10 cellular contexts compared by ENCODE assay signal in genomic region chr6:35014786-35015185, GRCh38.
DNase-seq lines count a peak whose midpoint lies in the region; ATAC-seq, FAIRE-seq and TF ChIP-seq lines count a peak whose summit lies in the region.
"Had no signal": no experiment of that assay in that cellular context is flagged by ENCODE, and none has a peak within 500 bp of the region (broad histone marks: within the 10 kb centered on the region; RNA-seq: fewer than 3 reads in every experiment).

No MANE protein-coding gene starts in this region.

- H2BK5ac ChIP-seq in mesendoderm (ENCODE audit: low read length) = no peak overlapping the region

- BruUV-seq in A673 (replicated peaks; lab: Mats Ljungman, UMichigan) = no TSS peak

- intact Hi-C loops in A673 (cut with micrococcal nuclease; ENCODE audit: unreplicated experiment) = no loop called here

- no peaks in the 10 kb centered on the region for H3K79me1 ChIP-seq in mesendoderm (ENCODE audit: low read length)

- H3K27ac Mint-ChIP-seq in astrocyte (ENCODE audit: unreplicated experiment) = peak overlapping the region; percentile 21

- H3K27ac ChIP-seq in A673 (ENCODE audit: low read depth, low read length, poor library complexity, severe bottlenecking) (peak overlapping the region; percentile 88), astrocyte (ENCODE audit: low read depth, low read length) (no peak overlapping the region), mesendoderm (ENCODE audit: low read depth, low read length) (no peak overlapping the region)

- H4K20me1 ChIP-seq in astrocyte (ENCODE audit: insufficient read depth, low read length) = no peaks in the 10 kb centered on the region

- no peak overlapping the region for H3K4me2 ChIP-seq in astrocyte (ENCODE audit: low read length)
- no peak overlapping the region for H3K4me2 ChIP-seq in mesendoderm (ENCODE audit: low read length)

- H3K4me1 ChIP-seq in A673 (ENCODE audit: insufficient read depth, low read length, poor library complexity, severe bottlenecking) (peaks cover 67% of the 10 kb centered on the region), astrocyte (ENCODE audit: insufficient read depth, low read length) (peaks cover 17% of the 10 kb centered on the region), mesendoderm (ENCODE audit: control insufficient read depth, low read depth, low read length) (peaks cover 3% of the 10 kb centered on the region)

- no peak overlapping the region for H3K4me3 Mint-ChIP-seq in astrocyte (ENCODE audit: unreplicated experiment)

- H4K8ac ChIP-seq in mesendoderm (ENCODE audit: low read depth, low read length) = no peak overlapping the region

- H3K9me3 ChIP-seq in A673 (ENCODE audit: low read depth, low read length, poor library complexity, severe bottlenecking) = no peaks in the 10 kb centered on the region
- no peaks in the 10 kb centered on the region for H3K9me3 ChIP-seq in astrocyte (ENCODE audit: insufficient read depth, low read depth, low read length)

- H3K36me3 ChIP-seq in A673 (ENCODE audit: insufficient read depth, low read length, poor library complexity, severe bottlenecking) (peaks cover 8% of the 10 kb centered on the region), astrocyte (ENCODE audit: insufficient read depth, low read length) (no peaks in the 10 kb centered on the region), mesendoderm (ENCODE audit: control insufficient read depth, insufficient read depth, low read length) (no peaks in the 10 kb centered on the region)

- peaks cover 7% of the 10 kb centered on the region for H3K36me3 Mint-ChIP-seq in astrocyte (ENCODE audit: low read depth, unreplicated experiment)

- H3K9ac ChIP-seq in astrocyte (ENCODE audit: low read length) (no peak overlapping the region), mesendoderm (ENCODE audit: low read length) (no peak overlapping the region)

- H3K27me3 ChIP-seq in A673 (replicated peaks; ENCODE audit: insufficient read depth, low read depth, low read length, poor library complexity) = no peaks in the 10 kb centered on the region
- H3K27me3 ChIP-seq in astrocyte (ENCODE audit: insufficient read depth, low read length) = no peaks in the 10 kb centered on the region
- H3K27me3 ChIP-seq in mesendoderm (ENCODE audit: insufficient read depth, low read length, poor library complexity) = no peaks in the 10 kb centered on the region

- H3K27me3 Mint-ChIP-seq in astrocyte (ENCODE audit: low read depth, unreplicated experiment) = no peaks in the 10 kb centered on the region

- no peak overlapping the region for H2AFZ ChIP-seq in astrocyte (ENCODE audit: low read depth, low read length)

- H3K4me3 ChIP-seq in A673 (ENCODE audit: low read depth, low read length, poor library complexity, severe bottlenecking) (no peak overlapping the region), astrocyte (ENCODE audit: insufficient read depth, low read depth, low read length) (no peak overlapping the region), mesendoderm (ENCODE audit: low read length) (no peak overlapping the region)

- no CpG with 5 or more reads among the region's 3 CpGs for WGBS in mesendoderm (ENCODE audit: extremely low coverage, insufficient coverage, low lambda C conversion rate)

- FAIRE-seq in astrocyte (lab: Jason Lieb, UNC) = no peak

- H3K23ac ChIP-seq in mesendoderm (ENCODE audit: low read length) = no peak overlapping the region

- TF ChIP-seq CTCF in A673 (conservative IDR thresholded peaks at IDR 0.05; ENCODE audit: low read depth, low read length) (no peak), astrocyte (IDR thresholded peaks at IDR 0.05; ENCODE audit: insufficient read depth, low read depth, low read length) (no peak)

- peak; percentile 37 for DNase-seq in A673 (ENCODE audit: low spot score)
- DNase-seq in HS-5 (ENCODE audit: low read depth) = peak; percentile 64
- DNase-seq in astrocyte (ENCODE audit: low read depth) = no peak
- DNase-seq in mesendoderm = peak; percentile 78
- no peak for DNase-seq in NCI-H1417 (lab: John Stamatoyannopoulos, UW)
- no peak for DNase-seq in NCI-H2171 (lab: John Stamatoyannopoulos, UW)
- no peak for DNase-seq in stimulated activated naive CD4-positive, alpha-beta T cell treated with Interleukin-2 at 50 U/mL for 16 hours (lab: John Stamatoyannopoulos, UW)
- DNase-seq: activated CD4-positive, alpha-beta T cell treated with anti-CD3 and anti-CD28 coated beads, Interleukin-2, amount 50 U/mL, for 1 hour; amniotic stem cell had no signal

- H3K18ac ChIP-seq in mesendoderm (ENCODE audit: low read length) = no peak overlapping the region

- H3K4me1 Mint-ChIP-seq in astrocyte (ENCODE audit: low read depth, unreplicated experiment) = peaks cover 32% of the 10 kb centered on the region

- POLR2A ChIA-PET in A673 (lab: Charles Lee; ENCODE audit: low non-redundant PET) = interaction anchor here (0.5 to 0.6 kb wide), 2 partner anchors 35 to 65 kb away, joined by 3 to 4 read pairs; no protein-coding TSS in a partner anchor

- no peak overlapping the region for H2BK15ac ChIP-seq in mesendoderm (replicated peaks; ENCODE audit: low read depth)

- peaks cover 2% of the 10 kb centered on the region for H3K9me3 Mint-ChIP-seq in astrocyte (ENCODE audit: unreplicated experiment)

- H2AK5ac ChIP-seq in mesendoderm (ENCODE audit: low read length) = no peak overlapping the region

- ATAC-seq in HG02623 (IDR thresholded peaks at IDR 0.05; ENCODE audit: unreplicated experiment) = no peak

- H3K79me2 ChIP-seq in astrocyte (ENCODE audit: insufficient read depth, low read length) = no peaks in the 10 kb centered on the region
- no peaks in the 10 kb centered on the region for H3K79me2 ChIP-seq in mesendoderm (ENCODE audit: control insufficient read depth, insufficient read depth, low read length)

- CTCF ChIA-PET in A673 (lab: Charles Lee) = no interaction called here

- no peak overlapping the region for H3K4ac ChIP-seq in mesendoderm (ENCODE audit: low read depth, low read length)

- H2BK120ac ChIP-seq in mesendoderm (ENCODE audit: low read depth, low read length) = no peak overlapping the region

- no peak overlapping the region for H3K56ac ChIP-seq in mesendoderm (ENCODE audit: low read length)

- H4K5ac ChIP-seq in mesendoderm (ENCODE audit: low read length) = no peak overlapping the region

Comparison
In these comparisons a context has a peak if more than half of its experiments do, and no peak if none do; other contexts are left out.
1. DNase-seq: peak in A673 (single experiment), HS-5 (single experiment) and mesendoderm (single experiment); none in astrocyte (single experiment), NCI-H1417 (0 of 3), NCI-H2171 (single experiment) and stimulated activated naive CD4-positive, alpha-beta T cell treated with Interleukin-2 at 50 U/mL for 16 hours (single experiment).